In the genomic region with DNA sequence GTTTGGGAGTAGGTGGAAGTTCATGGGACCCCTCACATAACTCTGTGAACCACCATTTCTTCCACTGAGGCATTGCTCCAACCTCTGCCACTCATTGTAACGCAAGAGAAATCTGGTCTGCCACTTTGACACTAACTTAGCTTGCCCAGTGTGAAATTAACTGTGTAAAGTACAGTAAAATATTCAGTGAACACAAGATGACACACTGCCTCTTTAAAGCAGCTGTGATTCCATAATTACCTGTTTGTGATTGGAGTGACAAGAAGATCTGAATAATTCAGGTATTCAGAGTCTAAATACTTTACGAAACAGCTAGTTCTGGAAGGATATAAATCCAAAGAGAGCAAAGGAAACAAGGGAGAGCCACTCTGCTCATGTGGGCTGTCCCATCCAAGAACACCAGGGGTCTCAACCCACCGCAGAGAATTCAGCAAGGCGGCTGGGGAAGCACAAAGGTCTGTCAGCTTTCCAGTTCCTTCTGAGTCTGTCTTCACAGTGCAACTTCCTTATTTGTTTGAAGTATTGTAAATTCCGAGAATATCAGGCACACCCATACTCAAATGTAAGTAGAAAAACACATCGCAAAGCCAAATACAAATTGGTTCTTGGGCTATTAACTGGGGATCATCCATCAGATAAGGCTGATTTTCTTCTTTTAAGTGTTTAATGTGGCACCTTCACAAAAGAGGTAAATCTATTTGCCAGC, we compare ENCODE assay signal across 8 cellular contexts.
DNase-seq lines count a peak whose midpoint lies in the region; ATAC-seq, FAIRE-seq and TF ChIP-seq lines count a peak whose summit lies in the region.

No MANE protein-coding gene starts in this region.

- FAIRE-seq in H1 (lab: Jason Lieb, UNC), result no peak

- H2BK5ac ChIP-seq in H1 (ENCODE audit: low read depth, low read length), result no peak overlapping the region

- TF ChIP-seq RAD21 in H1 (IDR thresholded peaks at IDR 0.05 in 1 of 2, conservative IDR thresholded peaks at IDR 0.05 in 1 of 2; ENCODE audit: low read depth in 2 of 2, low read length in 2 of 2), result peak; percentile 30 to 49; a peak in 3 of 4 replicates

- H3K79me2 ChIP-seq in H1 (ENCODE audit: control insufficient read depth in 1 of 2, insufficient read depth in 2 of 2, low read length in 2 of 2), result peaks cover 0 to 60% of the 10 kb centered on the region in 2 experiments; a peak in 2 of 4 replicates

- TF ChIP-seq CTCF in CD14-positive monocyte (IDR thresholded peaks at IDR 0.05), result no peak
- TF ChIP-seq CTCF in H1 (IDR thresholded peaks at IDR 0.05; ENCODE audit: control extremely low read depth in 1 of 3, insufficient read depth in 1 of 3, low read depth in 1 of 3, low read length in 3 of 3), result peak in 2 of 3 experiments; percentile 25 to 31; a peak in 2 of 4 replicates

- no peak overlapping the region for H2BK20ac ChIP-seq in H1 (ENCODE audit: low read length)

- TF ChIP-seq EP300 in H1 (IDR thresholded peaks at IDR 0.05; ENCODE audit: borderline replicate concordance in 1 of 2, low read depth in 2 of 2, low read length in 2 of 2), result no peak

- no peak overlapping the region for H3K27ac ChIP-seq in H1 (ENCODE audit: low read depth, low read length)

- H3K4me1 Mint-ChIP-seq in CD14-positive monocyte, result peaks cover 76% of the 10 kb centered on the region
- H3K4me1 Mint-ChIP-seq in naive B cell, result peaks cover under 1 to 15% (median 10%) of the 10 kb centered on the region in 3 donors

- ATAC-seq in naive B cell (ENCODE audit: low read depth in 2 of 2) (peak; percentile 38 to 61), HG02870 (IDR thresholded peaks at IDR 0.05; ENCODE audit: unreplicated experiment) (no peak)

- H3K4me3 Mint-ChIP-seq in CD14-positive monocyte (peak overlapping the region; percentile 58 to 96), naive B cell (peak overlapping the region in 2 of 8 donors; percentile 30 to 51)

- 65% methylated on average over 6 of the region's 6 CpGs; no CpG with 5 or more reads in 1 of the 2 experiments for WGBS in H1 (ENCODE audit: extremely low coverage in 1 of 2, insufficient coverage in 1 of 2, insufficient read length in 1 of 2, insufficient replicate concordance in 2 of 2, low coverage in 1 of 2, low lambda C conversion rate in 2 of 2, missing lambda C conversion rate in 1 of 2), 2 experiments

- no peaks in the 10 kb centered on the region; the same call in 1 of the 2 replicates for H3K23me2 ChIP-seq in H1 (ENCODE audit: low read depth, low read length)

- no peak overlapping the region for H4K5ac ChIP-seq in H1 (ENCODE audit: insufficient read length, low read depth, low read length)

- H3K79me1 ChIP-seq in H1 (ENCODE audit: low read depth, low read length), result peaks cover 9% of the 10 kb centered on the region

- peaks cover 1 to 2% of the 10 kb centered on the region in 2 experiments for H4K20me1 ChIP-seq in H1 (replicated peaks in 1 of 2; ENCODE audit: control insufficient read depth in 1 of 2, insufficient read depth in 2 of 2, low read length in 2 of 2)

- H2BK12ac ChIP-seq in H1 (ENCODE audit: low read depth, low read length), result no peak overlapping the region

- no peak overlapping the region for H3K4ac ChIP-seq in H1 (replicated peaks; ENCODE audit: insufficient read length, low read depth, low read length)

- no peak overlapping the region for H3K4me2 ChIP-seq in H1 (ENCODE audit: insufficient read depth in 1 of 2, low read depth in 2 of 2, low read length in 2 of 2)

- H3K18ac ChIP-seq in H1 (ENCODE audit: extremely low read depth, low read length), result no peak overlapping the region

- no peak overlapping the region for H2AK5ac ChIP-seq in H1 (ENCODE audit: low read depth, low read length)

- H3K56ac ChIP-seq in H1 (replicated peaks; ENCODE audit: insufficient read length, low read depth, low read length), result no peak overlapping the region

- no peak overlapping the region for H3K9ac ChIP-seq in H1 (replicated peaks in 1 of 4; ENCODE audit: extremely low read depth in 1 of 4, low read depth in 3 of 4, low read length in 3 of 4)

- H3K9me3 ChIP-seq in H1 (ENCODE audit: insufficient read depth in 2 of 2, low read depth in 1 of 2, low read length in 1 of 2), result no peaks in the 10 kb centered on the region

- H2BK120ac ChIP-seq in H1 (replicated peaks; ENCODE audit: low read depth, low read length), result no peak overlapping the region

- H3K36me3 Mint-ChIP-seq in CD14-positive monocyte (peaks cover under 1 to 1% of the 10 kb centered on the region in 2 donors), naive B cell (no peaks in the 10 kb centered on the region)

- CTCF ChIA-PET in H1 (lab: Charles Lee; ENCODE audit: partially characterized antibody), result interaction anchor here (0.6 to 2.2 kb wide), 16 partner anchors 11 to 103 kb away, joined by 3 to 12 read pairs (median 4); no protein-coding TSS in a partner anchor

- no peak for TF ChIP-seq POLR2A in H1 (IDR thresholded peaks at IDR 0.05; ENCODE audit: control extremely low read depth in 1 of 2, low read depth in 2 of 2, low read length in 2 of 2)

- H3K4me1 ChIP-seq in H1 (replicated peaks in 1 of 4; ENCODE audit: control insufficient read depth in 3 of 4, insufficient read depth in 4 of 4, low read length in 3 of 4), result peaks cover 4 to 7% (median 5%) of the 10 kb centered on the region in 4 experiments; a peak in 5 of 7 replicates

- no peak overlapping the region for H3K4me3 ChIP-seq in H1 (ENCODE audit: extremely low read depth in 1 of 4, insufficient read depth in 2 of 4, low read depth in 3 of 4, low read length in 4 of 4)

- no peak overlapping the region for H3K14ac ChIP-seq in H1 (ENCODE audit: insufficient read length)

- no peak overlapping the region for H2BK15ac ChIP-seq in H1 (ENCODE audit: low read length)

- no peaks in the 10 kb centered on the region for H3K27me3 Mint-ChIP-seq in CD14-positive monocyte (ENCODE audit: low read depth in 3 of 3)
- peaks cover 2 to 10% (median 7%) of the 10 kb centered on the region in 3 donors for H3K27me3 Mint-ChIP-seq in naive B cell

- no peaks in the 10 kb centered on the region for H3K36me3 ChIP-seq in H1 (ENCODE audit: control insufficient read depth in 2 of 4, insufficient read depth in 4 of 4, low read length in 3 of 4)

- H3K9me3 Mint-ChIP-seq in CD14-positive monocyte, result peaks cover 0 to 5% (median 3%) of the 10 kb centered on the region in 7 donors
- H3K9me3 Mint-ChIP-seq in naive B cell, result no peaks in the 10 kb centered on the region

- no peak overlapping the region for H3K23ac ChIP-seq in H1 (ENCODE audit: insufficient read length)

- no peak overlapping the region for H4K8ac ChIP-seq in H1 (ENCODE audit: extremely low read depth, insufficient read depth, low read length)

- H3K27me3 ChIP-seq in H1 (replicated peaks in 1 of 4; ENCODE audit: control insufficient read depth in 3 of 4, extremely low read depth in 1 of 4, insufficient read depth in 3 of 4, low read length in 3 of 4), result no peaks in the 10 kb centered on the region

- H4K91ac ChIP-seq in H1 (replicated peaks; ENCODE audit: insufficient read length, low read length), result no peak overlapping the region

- H3K27ac Mint-ChIP-seq in CD14-positive monocyte (peak overlapping the region; percentile 90 to 96 (median 92)), naive B cell (peak overlapping the region in 2 of 6 donors; percentile 12 to 28)

- DNase-seq in CD14-positive monocyte (ENCODE audit: low spot score) (no peak), MV-4-11 (lab: John Stamatoyannopoulos, UW) (peak; percentile 80), H1 (ENCODE audit: low read depth in 1 of 2, low spot score in 2 of 2) (no peak), naive B cell (no peak), NCI-H774 (lab: John Stamatoyannopoulos, UW) (no peak), cerebellar nuclear complex (lab: John Stamatoyannopoulos, UW) (no peak), germinal center (ENCODE audit: low spot score) (no peak)

- POLR2A ChIA-PET in H1 (lab: Charles Lee; ENCODE audit: partially characterized antibody), result interaction anchor here (1.3 kb wide), 1 partner anchor 352 kb away, joined by 3 read pairs; the partner anchor contains the start of gene PSAT1

- no peak overlapping the region for H2AFZ ChIP-seq in H1 (ENCODE audit: low read length)

- intact Hi-C loops in CD14-positive monocyte (cut with micrococcal nuclease), result loop anchor here in 1 of 2 donors (10.0 kb wide), 1 partner anchor 90 kb away; the partner anchor contains the start of gene GNAQ

TF ChIP-seq in H1, 55 proteins besides CTCF, POLR2A, EP300 and RAD21 (continues in another document):
- TF ChIP-seq KDM1A (IDR thresholded peaks at IDR 0.05; ENCODE audit: borderline replicate concordance, low read length) (no peak), GTF2F1 (IDR thresholded peaks at IDR 0.05; ENCODE audit: borderline replicate concordance, low read depth, low read length) (no peak), TAF1 (IDR thresholded peaks at IDR 0.05; ENCODE audit: low read depth, low read length) (no peak), SUZ12 (IDR thresholded peaks at IDR 0.05; ENCODE audit: low read length) (no peak), JUND (IDR thresholded peaks at IDR 0.05; ENCODE audit: low read length) (no peak), KDM5A (IDR thresholded peaks at IDR 0.05; ENCODE audit: low read length) (no peak), HDAC2 (IDR thresholded peaks at IDR 0.05; ENCODE audit: borderline replicate concordance in 1 of 2, low read depth in 2 of 2, low read length in 2 of 2) (no peak), RFX5 (IDR thresholded peaks at IDR 0.05; ENCODE audit: borderline replicate concordance, low read depth, low read length) (no peak), ASH2L (IDR thresholded peaks at IDR 0.05; ENCODE audit: low read length) (no peak), CHD1 (IDR thresholded peaks at IDR 0.05; ENCODE audit: low read depth, low read length) (no peak), BRCA1 (IDR thresholded peaks at IDR 0.05; ENCODE audit: low read depth, low read length) (no peak), RBBP5 (IDR thresholded peaks at IDR 0.05; ENCODE audit: borderline replicate concordance, low read depth, low read length) (no peak)
- TF ChIP-seq, protein P1, sequence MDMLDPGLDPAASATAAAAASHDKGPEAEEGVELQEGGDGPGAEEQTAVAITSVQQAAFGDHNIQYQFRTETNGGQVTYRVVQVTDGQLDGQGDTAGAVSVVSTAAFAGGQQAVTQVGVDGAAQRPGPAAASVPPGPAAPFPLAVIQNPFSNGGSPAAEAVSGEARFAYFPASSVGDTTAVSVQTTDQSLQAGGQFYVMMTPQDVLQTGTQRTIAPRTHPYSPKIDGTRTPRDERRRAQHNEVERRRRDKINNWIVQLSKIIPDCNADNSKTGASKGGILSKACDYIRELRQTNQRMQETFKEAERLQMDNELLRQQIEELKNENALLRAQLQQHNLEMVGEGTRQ (IDR thresholded peaks at IDR 0.05; ENCODE audit: low read length), result no peak
